1 cellular context compared by ENCODE assay signal in the genomic region with DNA sequence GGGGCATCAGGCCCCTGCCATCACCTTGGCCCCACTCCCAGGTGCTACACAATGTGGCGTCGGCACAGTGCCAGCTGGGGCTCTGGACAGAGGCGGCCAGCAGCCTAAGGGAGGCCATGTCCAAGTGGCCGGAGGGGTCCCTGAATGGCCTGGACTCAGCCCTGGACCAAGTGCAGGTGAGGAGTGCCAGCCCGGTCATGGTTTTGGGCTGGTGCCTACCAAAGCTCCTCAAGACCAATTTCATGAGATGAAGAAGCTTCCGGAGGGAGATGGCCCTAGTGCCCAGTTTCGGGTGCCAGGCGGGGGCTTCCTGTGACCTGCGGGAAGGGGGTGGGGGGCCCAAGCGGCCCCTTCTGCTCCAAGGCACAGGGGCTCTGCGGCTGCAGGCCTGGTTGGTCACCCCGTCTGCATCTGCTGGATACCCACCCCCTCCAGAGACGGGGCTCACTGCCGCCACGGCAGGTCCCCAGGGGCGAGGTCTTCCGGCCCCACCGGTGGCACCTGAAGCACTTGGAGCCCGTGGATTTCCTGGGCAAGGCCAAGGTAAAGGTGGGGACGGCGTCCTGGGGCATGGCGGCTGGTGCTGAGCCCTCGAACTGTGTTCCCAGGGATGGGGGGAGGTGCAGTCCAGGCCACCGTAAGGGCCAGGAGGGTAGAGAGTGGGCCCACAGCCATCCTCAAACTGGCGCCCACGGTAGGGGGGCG.
TF ChIP-seq lines count a peak whose summit lies in the region.

No MANE protein-coding gene starts in this region.

TF ChIP-seq in HCT116, 20 proteins besides CTCF, POLR2A, EP300 and RAD21:
- no peak for TF ChIP-seq EZH2phosphoT487 (IDR thresholded peaks at IDR 0.05; ENCODE audit: borderline replicate concordance)
- 0 out of 2 replicates have a peak, but pooled peaks have one; percentile 6 for TF ChIP-seq POLR2AphosphoS5 (IDR thresholded peaks at IDR 0.05; ENCODE audit: low read depth, low read length)
- TF ChIP-seq EZH2 (IDR thresholded peaks at IDR 0.05) = no peak
- TF ChIP-seq EGR1 (IDR thresholded peaks at IDR 0.05; ENCODE audit: low read depth) = no peak
- no peak for TF ChIP-seq CEBPB (IDR thresholded peaks at IDR 0.05; ENCODE audit: low read depth)
